8 cellular contexts compared by ENCODE assay signal in the genomic region with DNA sequence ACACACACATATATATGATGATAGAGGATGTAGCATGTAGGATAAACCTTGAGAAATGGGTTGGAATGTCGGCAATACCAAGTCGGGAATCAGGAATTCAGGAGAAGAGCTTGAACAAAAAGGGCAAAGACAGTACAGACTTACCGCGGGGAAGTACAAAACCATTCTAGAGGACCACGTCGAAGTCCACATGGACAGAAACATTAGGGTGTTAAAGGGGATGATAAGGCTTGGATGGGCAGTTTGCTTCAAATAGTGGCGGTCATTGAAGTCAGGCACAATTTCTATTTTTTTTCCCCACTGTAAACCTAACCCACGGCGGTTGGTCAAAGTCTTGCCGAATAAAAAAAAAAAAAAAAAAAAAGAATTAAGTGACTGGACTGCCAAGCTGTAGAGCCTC. TPM values are rescaled to one million over a fixed set of nuclear protein-coding genes. Genes with fewer than 3 reads are reported as not detected.
DNase-seq lines count a peak whose midpoint lies in the region; ATAC-seq, FAIRE-seq and TF ChIP-seq lines count a peak whose summit lies in the region.

No MANE protein-coding gene starts in this region.

- TF ChIP-seq CTCF in A549 (IDR thresholded peaks at IDR 0.05) (no peak), astrocyte of the cerebellum (IDR thresholded peaks at IDR 0.05; ENCODE audit: low read depth, low read length, missing control alignments) (no peak)

- peaks cover 23% of the 10 kb centered on the region for H3K36me3 ChIP-seq in mesodermal cell (ENCODE audit: control insufficient read depth, insufficient read depth, low read length)

- H3K4me3 ChIP-seq in A549 (peak overlapping the region; percentile 59), astrocyte of the cerebellum (ENCODE audit: low read depth, low read length) (peak overlapping the region; percentile 69), mesodermal cell (ENCODE audit: extremely low read depth, insufficient read depth, low read length, poor library complexity, severe bottlenecking) (peak overlapping the region; percentile 67)

- no peak for TF ChIP-seq RAD21 in A549 (conservative IDR thresholded peaks at IDR 0.05 in 1 of 2, IDR thresholded peaks at IDR 0.05 in 1 of 2)

- DNase-seq in A549 (ENCODE audit: low read depth in 1 of 2, low spot score in 1 of 2): no peak
- no peak for DNase-seq in HEK293T (ENCODE audit: extremely low spot score)
- DNase-seq in astrocyte of the cerebellum (ENCODE audit: low read depth): no peak

- H3K9me3 ChIP-seq in A549 (no peaks in the 10 kb centered on the region), mesodermal cell (ENCODE audit: control insufficient read depth, low read length) (peaks cover 3% of the 10 kb centered on the region)

- CTCF ChIA-PET in A549 (lab: Yijun Ruan, JAX) (no interaction called here), HEK293T (lab: Yijun Ruan, JAX) (no interaction called here)

- H3K4me1 ChIP-seq in A549 (peaks cover 11% of the 10 kb centered on the region; the same call in 2 of the 3 replicates), mesodermal cell (ENCODE audit: control insufficient read depth, insufficient read depth, low read length, poor library complexity, severe bottlenecking) (no peaks in the 10 kb centered on the region)

- POLR2A ChIA-PET in A549 (lab: Yijun Ruan, JAX): interaction anchor here (0.6 kb wide), 1 partner anchor 224 kb away, joined by 3 read pairs; no protein-coding TSS in a partner anchor
- POLR2A ChIA-PET in HEK293T (lab: Yijun Ruan, JAX): no interaction called here

- 71% methylated on average over 10 of the region's 10 CpGs for WGBS in A549 (ENCODE audit: missing lambda C conversion rate)
- 81 to 92% methylated on average over 6 of the region's 10 CpGs for WGBS in mesodermal cell (ENCODE audit: insufficient coverage in 2 of 2), 2 experiments

- no peak for FAIRE-seq in A549 (lab: Jason Lieb, UNC)

- ATAC-seq in A549 (no peak), GM19463 (IDR thresholded peaks at IDR 0.05; ENCODE audit: unreplicated experiment) (no peak), GM19035 (IDR thresholded peaks at IDR 0.05; ENCODE audit: unreplicated experiment) (no peak), GM18505 (IDR thresholded peaks at IDR 0.05; ENCODE audit: unreplicated experiment) (no peak), GM21390 (IDR thresholded peaks at IDR 0.05; ENCODE audit: unreplicated experiment) (no peak)

- H3K4me2 ChIP-seq in A549: peak overlapping the region; percentile 78

- in situ Hi-C loops in astrocyte of the cerebellum (cut with HindIII; ENCODE audit: low sequenced_read_pairs): no loop called here

- TF ChIP-seq POLR2A in A549 (IDR thresholded peaks at IDR 0.05; ENCODE audit: low read length) (no peak), GM18505 (IDR thresholded peaks at IDR 0.05; ENCODE audit: borderline replicate concordance, extremely low read depth, insufficient read depth, insufficient read length) (no peak)

- no peak for TF ChIP-seq EP300 in A549 (IDR thresholded peaks at IDR 0.05)

- H3K27ac ChIP-seq in A549 (peak overlapping the region; percentile 80 to 88), mesodermal cell (ENCODE audit: low read depth, low read length, severe bottlenecking) (no peak overlapping the region)

TF ChIP-seq in A549, 52 proteins besides CTCF, POLR2A, EP300 and RAD21:
- TF ChIP-seq NPAS2 (CRISPR knock-in tag; IDR thresholded peaks at IDR 0.05; ENCODE audit: borderline replicate concordance): no peak
- no peak for TF ChIP-seq POLR2AphosphoS2 (conservative IDR thresholded peaks at IDR 0.05; ENCODE audit: low read length)
- no peak for TF ChIP-seq HOXA7 (CRISPR knock-in tag; IDR thresholded peaks at IDR 0.05)
- TF ChIP-seq, protein P1, sequence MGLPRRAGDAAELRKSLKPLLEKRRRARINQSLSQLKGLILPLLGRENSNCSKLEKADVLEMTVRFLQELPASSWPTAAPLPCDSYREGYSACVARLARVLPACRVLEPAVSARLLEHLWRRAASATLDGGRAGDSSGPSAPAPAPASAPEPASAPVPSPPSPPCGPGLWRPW (IDR thresholded peaks at IDR 0.05): no peak
- TF ChIP-seq NR3C1 (IDR thresholded peaks at IDR 0.05): no peak
- TF ChIP-seq CHD2 (IDR thresholded peaks at IDR 0.05; ENCODE audit: low read length, partially characterized antibody): no peak
- TF ChIP-seq, protein P2, sequence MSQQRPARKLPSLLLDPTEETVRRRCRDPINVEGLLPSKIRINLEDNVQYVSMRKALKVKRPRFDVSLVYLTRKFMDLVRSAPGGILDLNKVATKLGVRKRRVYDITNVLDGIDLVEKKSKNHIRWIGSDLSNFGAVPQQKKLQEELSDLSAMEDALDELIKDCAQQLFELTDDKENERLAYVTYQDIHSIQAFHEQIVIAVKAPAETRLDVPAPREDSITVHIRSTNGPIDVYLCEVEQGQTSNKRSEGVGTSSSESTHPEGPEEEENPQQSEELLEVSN (IDR thresholded peaks at IDR 0.05; ENCODE audit: borderline replicate concordance, low read depth): no peak
- no peak for TF ChIP-seq BHLHE40 (IDR thresholded peaks at IDR 0.05; ENCODE audit: low read depth, low read length)
- no peak for TF ChIP-seq HDAC2 (IDR thresholded peaks at IDR 0.05)
- no peak for TF ChIP-seq ZNF302 (CRISPR knock-in tag; IDR thresholded peaks at IDR 0.05)
- TF ChIP-seq NFE2L2 (conservative IDR thresholded peaks at IDR 0.05; ENCODE audit: low read length): no peak
- no peak for TF ChIP-seq KDM5A (IDR thresholded peaks at IDR 0.05)
- TF ChIP-seq GATA3 (IDR thresholded peaks at IDR 0.05; ENCODE audit: borderline replicate concordance): no peak
- TF ChIP-seq CBX2 (IDR thresholded peaks at IDR 0.05; ENCODE audit: borderline replicate concordance, low read depth): no peak
- TF ChIP-seq TP53 (CRISPR knock-in tag; IDR thresholded peaks at IDR 0.05): no peak
- TF ChIP-seq JUNB (IDR thresholded peaks at IDR 0.05): no peak
- TF ChIP-seq ZSCAN20 (CRISPR knock-in tag; IDR thresholded peaks at IDR 0.05): no peak
- TF ChIP-seq FOSL2 (IDR thresholded peaks at IDR 0.05): no peak
- no peak for TF ChIP-seq FOSL2 (CRISPR knock-in tag; IDR thresholded peaks at IDR 0.05)

TF ChIP-seq in HEK293T, 16 proteins besides CTCF, POLR2A, EP300 and RAD21:
- TF ChIP-seq ZNF384 (IDR thresholded peaks at IDR 0.05) (peak; percentile 76), HDGF (IDR thresholded peaks at IDR 0.05; ENCODE audit: borderline replicate concordance) (no peak), TARDBP (IDR thresholded peaks at IDR 0.05) (no peak)

RNA-seq across cellular contexts. Expression of a gene that starts 0.8 kb away (rescaled TPM):
- polyA plus RNA-seq in A549 (2011; rRNA removed) (24.7 and 25.5 TPM in 2 replicates), A549 (2017; fragmentation: RNase III; extraction: RNeasy Plus Mini Kit Qiagen cat#74134 plus additional on column Dnase treatment) (22.5 to 23.0 TPM (median 22.7 TPM) in 3 replicates)
- 6.5 and 7.5 TPM in 2 replicates for polyA plus RNA-seq in A549 (2012; cell fraction: cytosol; rRNA removed)
- polyA plus RNA-seq in A549 (2012; cell fraction: nucleus; rRNA removed): 2.6 and 3.8 TPM in 2 replicates
- 5.7 and 7.4 TPM in 2 replicates for polyA minus RNA-seq in A549 (2011; rRNA and poly(A)+ RNA removed)
- polyA plus RNA-seq in mesodermal cell (2013, experiment 1 of 2): 40.7 TPM
- 44.4 TPM for polyA plus RNA-seq in mesodermal cell (2013, experiment 2 of 2)
